ENCODE assay signal across 2 cellular contexts in genomic region chr11:124482362-124483147, GRCh38.
TF ChIP-seq lines count a peak whose summit lies in the region.

No MANE protein-coding gene starts in this region.

TF ChIP-seq in GM23338, 12 proteins besides CTCF, POLR2A, EP300 and RAD21 (continued from another document):
- TF ChIP-seq REST (IDR thresholded peaks at IDR 0.05; ENCODE audit: unreplicated experiment), result no peak
- TF ChIP-seq POLR2AphosphoS5 (IDR thresholded peaks at IDR 0.05; ENCODE audit: low read depth), result no peak
- TF ChIP-seq STAT1 (IDR thresholded peaks at IDR 0.05; ENCODE audit: unreplicated experiment), result no peak
- no peak for TF ChIP-seq NANOG (IDR thresholded peaks at IDR 0.05; ENCODE audit: borderline replicate concordance)
- TF ChIP-seq ZNF462 (CRISPR knock-in tag; IDR thresholded peaks at IDR 0.05), result no peak
- TF ChIP-seq ETS1 (IDR thresholded peaks at IDR 0.05), result no peak
- no peak for TF ChIP-seq JUNB (IDR thresholded peaks at IDR 0.05; ENCODE audit: unreplicated experiment)
- no peak for TF ChIP-seq CREB1 (CRISPR knock-in tag; IDR thresholded peaks at IDR 0.05; ENCODE audit: low read depth)
- TF ChIP-seq ZNF114 (CRISPR knock-in tag; IDR thresholded peaks at IDR 0.05), result no peak
- no peak for TF ChIP-seq ZNF331 (CRISPR knock-in tag; IDR thresholded peaks at IDR 0.05; ENCODE audit: low read depth)
- TF ChIP-seq EZH2phosphoT487 (IDR thresholded peaks at IDR 0.05; ENCODE audit: unreplicated experiment), result no peak
TF ChIP-seq in GM23338: peak in this region for 0.

TF ChIP-seq in H1, 55 proteins besides CTCF, POLR2A, EP300 and RAD21:
- TF ChIP-seq GTF2F1 (IDR thresholded peaks at IDR 0.05; ENCODE audit: borderline replicate concordance, low read depth, low read length) (no peak), SUZ12 (IDR thresholded peaks at IDR 0.05; ENCODE audit: low read length) (no peak), SIX5 (IDR thresholded peaks at IDR 0.05; ENCODE audit: low read depth, low read length) (no peak), CHD1 (IDR thresholded peaks at IDR 0.05; ENCODE audit: low read depth, low read length) (no peak), JUND (IDR thresholded peaks at IDR 0.05; ENCODE audit: low read length) (no peak), HDAC2 (IDR thresholded peaks at IDR 0.05; ENCODE audit: borderline replicate concordance in 1 of 2, low read depth in 2 of 2, low read length in 2 of 2) (no peak)
